Comparison of ENCODE assay signal across 7 cellular contexts in genomic region chr16:12661656-12662172, GRCh38.
A peak's percentile ranks its signal among the peaks of the same experiment; 100 is the strongest.
DNase-seq lines count a peak whose midpoint lies in the region; ATAC-seq and TF ChIP-seq lines count a peak whose summit lies in the region.

No MANE protein-coding gene starts in this region.

- no peaks in the 10 kb centered on the region for H3K4me1 ChIP-seq in H9 (ENCODE audit: insufficient read depth, low read length)

- H2AK5ac ChIP-seq in H9 (ENCODE audit: insufficient read length, low read length), result no peak overlapping the region

- no peak overlapping the region for H2AFZ ChIP-seq in H9 (ENCODE audit: low read length)

- H3K27me3 Mint-ChIP-seq in H9 (ENCODE audit: low read depth) (no peaks in the 10 kb centered on the region), mesothelial cell of epicardium (ENCODE audit: low read depth) (no peaks in the 10 kb centered on the region)

- H3K14ac ChIP-seq in H9 (ENCODE audit: insufficient read depth, low read length), result no peak overlapping the region

- in situ Hi-C loops in astrocyte of the cerebellum (cut with HindIII; ENCODE audit: low sequenced_read_pairs), result no loop called here

- H3K79me2 ChIP-seq in H9 (ENCODE audit: insufficient read depth, low read length), result no peaks in the 10 kb centered on the region

- H3K56ac ChIP-seq in H9 (ENCODE audit: insufficient read length, low read depth, low read length), result no peak overlapping the region

- no peaks in the 10 kb centered on the region for H3K79me1 ChIP-seq in H9 (ENCODE audit: insufficient read depth, low read depth, low read length, poor library complexity, severe bottlenecking)

- no peaks in the 10 kb centered on the region for H3K27me3 ChIP-seq in H9 (ENCODE audit: insufficient read depth, low read length)

- peaks cover 0 to 4% of the 10 kb centered on the region in 2 experiments; a peak in 3 of 5 replicates for H3K9me3 Mint-ChIP-seq in H9
- peaks cover 23% of the 10 kb centered on the region for H3K9me3 Mint-ChIP-seq in mesothelial cell of epicardium

- WGBS in H9 (ENCODE audit: extremely low coverage, insufficient read length, low lambda C conversion rate), result no CpG with 5 or more reads among the region's 10 CpGs

- no peak overlapping the region for H2BK15ac ChIP-seq in H9 (ENCODE audit: low read depth, low read length)

- no peak overlapping the region for H3K4me2 ChIP-seq in H9 (ENCODE audit: insufficient read depth, insufficient read length, low read length)

- no peak overlapping the region for H3K9ac ChIP-seq in H9 (ENCODE audit: extremely low read depth, insufficient read length, low read length)

- H2BK20ac ChIP-seq in H9 (ENCODE audit: low read depth, low read length, poor library complexity, severe bottlenecking), result no peak overlapping the region

- H3K23me2 ChIP-seq in H9 (ENCODE audit: insufficient read length, low read depth, low read length, poor library complexity, severe bottlenecking), result no peaks in the 10 kb centered on the region

- H3K4me3 Mint-ChIP-seq in H9, result no peak overlapping the region
- H3K4me3 Mint-ChIP-seq in mesothelial cell of epicardium, result no peak overlapping the region

- no peak overlapping the region for H3T11ph ChIP-seq in H9 (ENCODE audit: low read length)

- no peak overlapping the region for H2BK12ac ChIP-seq in H9 (ENCODE audit: insufficient read length, low read depth, low read length)

- TF ChIP-seq CTCF in H9 (conservative IDR thresholded peaks at IDR 0.05), result no peak
- TF ChIP-seq CTCF in astrocyte of the cerebellum (IDR thresholded peaks at IDR 0.05; ENCODE audit: low read depth, low read length, missing control alignments), result no peak
- no peak for TF ChIP-seq CTCF in mesothelial cell of epicardium (IDR thresholded peaks at IDR 0.05; ENCODE audit: unreplicated experiment)

- no peak overlapping the region for H3K18ac ChIP-seq in H9 (ENCODE audit: insufficient read length, low read depth, low read length)

- no peak overlapping the region for H4K91ac ChIP-seq in H9 (ENCODE audit: insufficient read length, low read depth, low read length)

- no peaks in the 10 kb centered on the region for H4K20me1 ChIP-seq in H9 (ENCODE audit: control insufficient read depth, insufficient read depth, insufficient read length)

- H3K4me1 Mint-ChIP-seq in H9 (peaks cover 3 to 5% of the 10 kb centered on the region in 2 experiments; a peak in 2 of 4 replicates), mesothelial cell of epicardium (no peaks in the 10 kb centered on the region)

- H4K8ac ChIP-seq in H9 (replicated peaks; ENCODE audit: insufficient read length, low read depth, low read length), result no peak overlapping the region

- no peak overlapping the region for H3K4ac ChIP-seq in H9 (ENCODE audit: low read depth, low read length)

- no peak overlapping the region for H2BK120ac ChIP-seq in H9 (ENCODE audit: low read depth, low read length, poor library complexity, severe bottlenecking)

- H3K9me3 ChIP-seq in H9 (ENCODE audit: control insufficient read depth, low read depth, low read length), result no peaks in the 10 kb centered on the region

- no peak for ATAC-seq in GM18909 (IDR thresholded peaks at IDR 0.05; ENCODE audit: poor library complexity, unreplicated experiment)
- ATAC-seq in HG02610 (IDR thresholded peaks at IDR 0.05; ENCODE audit: unreplicated experiment), result no peak

- DNase-seq in H9 (peak; percentile 76), NAMALWA (ENCODE audit: low spot score) (peak; percentile 41), astrocyte of the cerebellum (ENCODE audit: low read depth) (peak; percentile 20), mesothelial cell of epicardium (ENCODE audit: low spot score in 2 of 2, unreplicated experiment in 2 of 2) (peak; percentile 38 to 74), NCI-H1417 (lab: John Stamatoyannopoulos, UW) (no peak)

- H2BK5ac ChIP-seq in H9 (ENCODE audit: insufficient read length, low read length), result no peak overlapping the region

- no peak overlapping the region for H3K4me3 ChIP-seq in astrocyte of the cerebellum (ENCODE audit: low read depth, low read length)

- H3K27ac Mint-ChIP-seq in H9 (no peak overlapping the region), mesothelial cell of epicardium (no peak overlapping the region)

- H3K36me3 Mint-ChIP-seq in H9 (ENCODE audit: insufficient read depth in 1 of 3, low read depth in 3 of 3) (peaks cover under 1 to 3% (median 2%) of the 10 kb centered on the region in 3 experiments; a peak in 5 of 7 replicates), mesothelial cell of epicardium (peaks cover 4% of the 10 kb centered on the region)

- H3K23ac ChIP-seq in H9 (ENCODE audit: insufficient read length, low read depth, low read length), result no peak overlapping the region

- no peak overlapping the region for H4K5ac ChIP-seq in H9 (ENCODE audit: insufficient read length, low read depth, low read length)

- no peak overlapping the region for H3K27ac ChIP-seq in H9 (ENCODE audit: insufficient read length, low read depth, low read length)

Comparison
In these comparisons a context has a peak if more than half of its experiments do, and no peak if none do; other contexts are left out.
1. DNase-seq: peak in H9 (single experiment), NAMALWA (single experiment), astrocyte of the cerebellum (single experiment) and mesothelial cell of epicardium (2 of 2); none in NCI-H1417 (0 of 3).